1 cellular context compared by ENCODE assay signal in the genomic region with DNA sequence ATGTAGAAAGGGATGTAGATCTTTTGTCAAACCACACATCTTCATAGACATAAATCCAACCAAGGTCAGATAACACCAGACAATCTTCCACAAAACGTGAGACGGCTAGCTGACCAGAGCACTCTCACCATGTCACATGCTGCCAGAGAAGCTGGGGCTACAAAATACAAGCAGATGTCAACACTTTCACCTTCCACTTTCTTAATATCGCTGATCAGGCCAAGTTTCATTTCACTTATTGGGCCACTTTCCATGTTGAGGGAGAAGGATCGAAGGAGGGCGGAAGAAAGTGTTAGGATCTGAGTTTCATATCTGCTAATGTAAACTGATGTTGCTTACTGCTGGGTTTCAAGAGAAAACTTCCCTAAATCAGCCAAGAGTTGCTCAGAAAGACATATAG.
TF ChIP-seq lines count a peak whose summit lies in the region.

No MANE protein-coding gene starts in this region.

TF ChIP-seq in IMR-90, 13 proteins besides CTCF, POLR2A, EP300 and RAD21:
- TF ChIP-seq BHLHE40 (IDR thresholded peaks at IDR 0.05; ENCODE audit: low read depth, low read length) (no peak), FOS (IDR thresholded peaks at IDR 0.05; ENCODE audit: low read depth, low read length) (no peak), NFE2L2 (IDR thresholded peaks at IDR 0.05; ENCODE audit: low read depth, low read length) (no peak), MXI1 (IDR thresholded peaks at IDR 0.05; ENCODE audit: borderline replicate concordance, low read depth, low read length) (no peak), RCOR1 (IDR thresholded peaks at IDR 0.05; ENCODE audit: insufficient replicate concordance, low read length) (no peak), CHD1 (IDR thresholded peaks at IDR 0.05; ENCODE audit: low read depth, low read length) (no peak), CEBPB (IDR thresholded peaks at IDR 0.05; ENCODE audit: low read depth, low read length) (no peak), MAFK (IDR thresholded peaks at IDR 0.05; ENCODE audit: low read depth, low read length) (no peak), SMC3 (IDR thresholded peaks at IDR 0.05; ENCODE audit: low read depth, low read length) (no peak), RFX5 (IDR thresholded peaks at IDR 0.05; ENCODE audit: low read depth, low read length) (no peak), MAZ (IDR thresholded peaks at IDR 0.05; ENCODE audit: borderline replicate concordance, low read depth, low read length) (no peak)
- TF ChIP-seq, protein P1, sequence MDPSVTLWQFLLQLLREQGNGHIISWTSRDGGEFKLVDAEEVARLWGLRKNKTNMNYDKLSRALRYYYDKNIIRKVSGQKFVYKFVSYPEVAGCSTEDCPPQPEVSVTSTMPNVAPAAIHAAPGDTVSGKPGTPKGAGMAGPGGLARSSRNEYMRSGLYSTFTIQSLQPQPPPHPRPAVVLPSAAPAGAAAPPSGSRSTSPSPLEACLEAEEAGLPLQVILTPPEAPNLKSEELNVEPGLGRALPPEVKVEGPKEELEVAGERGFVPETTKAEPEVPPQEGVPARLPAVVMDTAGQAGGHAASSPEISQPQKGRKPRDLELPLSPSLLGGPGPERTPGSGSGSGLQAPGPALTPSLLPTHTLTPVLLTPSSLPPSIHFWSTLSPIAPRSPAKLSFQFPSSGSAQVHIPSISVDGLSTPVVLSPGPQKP (IDR thresholded peaks at IDR 0.05; ENCODE audit: borderline replicate concordance, low read depth, low read length): no peak
- TF ChIP-seq, protein P2, sequence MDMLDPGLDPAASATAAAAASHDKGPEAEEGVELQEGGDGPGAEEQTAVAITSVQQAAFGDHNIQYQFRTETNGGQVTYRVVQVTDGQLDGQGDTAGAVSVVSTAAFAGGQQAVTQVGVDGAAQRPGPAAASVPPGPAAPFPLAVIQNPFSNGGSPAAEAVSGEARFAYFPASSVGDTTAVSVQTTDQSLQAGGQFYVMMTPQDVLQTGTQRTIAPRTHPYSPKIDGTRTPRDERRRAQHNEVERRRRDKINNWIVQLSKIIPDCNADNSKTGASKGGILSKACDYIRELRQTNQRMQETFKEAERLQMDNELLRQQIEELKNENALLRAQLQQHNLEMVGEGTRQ (IDR thresholded peaks at IDR 0.05; ENCODE audit: low read depth, low read length): no peak
